39 cellular contexts compared by ENCODE assay signal in genomic region chr14:81319314-81319713, GRCh38.
"Had no signal": no experiment of that assay in that cellular context is flagged by ENCODE, and none has a peak within 500 bp of the region (broad histone marks: within the 10 kb centered on the region; RNA-seq: fewer than 3 reads in every experiment).

No MANE protein-coding gene starts in this region.

- H3K4me1 ChIP-seq: adrenal gland, breast epithelium had no signal

- H3K9me3 Mint-ChIP-seq: activated B cell treated with CpG ODN at 0.5 μM for 24 hours; activated CD4-positive, alpha-beta memory T cell treated with anti-CD3 and anti-CD28 coated beads for 36 hours; activated CD4-positive, alpha-beta T cell treated with anti-CD3 and anti-CD28 coated beads, Interleukin-2, amount 10 ng/mL, durations not matched to agents 24 days and 14 days; activated CD8-positive, alpha-beta T cell treated with anti-CD3 and anti-CD28 coated beads for 36 hours; activated naive CD4-positive, alpha-beta T cell treated with anti-CD3 and anti-CD28 coated beads for 36 hours; activated naive CD4-positive, alpha-beta T cell treated with anti-CD3 and anti-CD28 coated beads, Interleukin-2, amount 50 U/mL, for 72 hours; activated naive CD8-positive, alpha-beta T cell treated with anti-CD3 and anti-CD28 coated beads for 36 hours; activated T-cell treated with anti-CD3 and anti-CD28 coated beads, Interleukin-2, amount 50 U/mL, for 4 hours; activated T-cell treated with anti-CD3 and anti-CD28 coated beads, Interleukin-2, amount 50 U/mL, for 72 hours; activated T-helper 1 cell treated with anti-CD3 and anti-CD28 coated beads, Interleukin-12 subunit alpha, Interleukin-12 subunit beta, Interleukin-2, Interleukin-4 antibody, amounts not matched to agents 30 ng/mL and 10 ng/mL and 1 ng/mL, durations not matched to agents 14 hours and 24 hours and 36 hours; central memory CD8-positive, alpha-beta T cell; T-helper 1 cell treated with Interleukin-12 subunit alpha and Interleukin-12 subunit beta and Interleukin-4 antibody, amounts not matched to agents 30 μg/mL and 1 μg/mL, for 36 hours; T-helper 2 cell treated with Interferon-gamma antibody and Interleukin-4, amounts not matched to agents 5 μg/mL and 100 μg/mL, for 36 hours had no signal

- ATAC-seq: activated CD8-positive, alpha-beta T cell treated with anti-CD3 and anti-CD28 coated beads for 36 hours; activated naive CD4-positive, alpha-beta T cell treated with anti-CD3 and anti-CD28 coated beads, Interleukin-2, amount 50 U/mL, for 72 hours; activated T-cell treated with anti-CD3 and anti-CD28 coated beads, Interleukin-2, amount 50 U/mL, for 4 hours; activated T-cell treated with anti-CD3 and anti-CD28 coated beads, Interleukin-2, amount 50 U/mL, for 72 hours; activated T-helper 17 cell treated with anti-CD3 and anti-CD28 coated beads, Interleukin-2, amount 50 U/mL, for 72 hours; body of pancreas had no signal

- H3K4me3 ChIP-seq: adrenal gland, body of pancreas, breast epithelium had no signal

- H3K27me3 ChIP-seq: adrenal gland, body of pancreas, brain microvascular endothelial cell, breast epithelium had no signal

- H3K36me3 Mint-ChIP-seq: activated CD4-positive, alpha-beta memory T cell treated with anti-CD3 and anti-CD28 coated beads for 36 hours; activated naive CD4-positive, alpha-beta T cell treated with anti-CD3 and anti-CD28 coated beads, Interleukin-2, amount 50 U/mL, for 72 hours; activated naive CD8-positive, alpha-beta T cell treated with anti-CD3 and anti-CD28 coated beads for 36 hours had no signal

- H3K4me3 Mint-ChIP-seq: activated B cell treated with CpG ODN at 0.5 μM for 24 hours; activated CD4-positive, alpha-beta memory T cell treated with anti-CD3 and anti-CD28 coated beads for 36 hours; activated CD4-positive, alpha-beta T cell treated with anti-CD3 and anti-CD28 coated beads, Interleukin-2, amount 10 ng/mL, durations not matched to agents 24 days and 14 days; activated CD8-positive, alpha-beta T cell treated with anti-CD3 and anti-CD28 coated beads for 36 hours; activated naive CD4-positive, alpha-beta T cell treated with anti-CD3 and anti-CD28 coated beads for 36 hours; activated naive CD8-positive, alpha-beta T cell treated with anti-CD3 and anti-CD28 coated beads for 36 hours; activated T-cell treated with anti-CD3 and anti-CD28 coated beads, Interleukin-2, amount 50 U/mL, for 4 hours; activated T-cell treated with anti-CD3 and anti-CD28 coated beads, Interleukin-2, amount 50 U/mL, for 72 hours; activated T-helper 1 cell treated with anti-CD3 and anti-CD28 coated beads, Interleukin-12 subunit alpha, Interleukin-12 subunit beta, Interleukin-2, Interleukin-4 antibody, amounts not matched to agents 30 ng/mL and 10 ng/mL and 1 ng/mL, durations not matched to agents 14 hours and 24 hours and 36 hours; activated T-helper 17 cell treated with anti-CD3 and anti-CD28 coated beads, Interleukin-2, amount 50 U/mL, for 72 hours; central memory CD8-positive, alpha-beta T cell; T-helper 1 cell treated with Interleukin-12 subunit alpha and Interleukin-12 subunit beta and Interleukin-4 antibody, amounts not matched to agents 30 μg/mL and 1 μg/mL, for 36 hours; T-helper 2 cell treated with Interferon-gamma antibody and Interleukin-4, amounts not matched to agents 5 μg/mL and 100 μg/mL, for 36 hours had no signal

- H3K27ac ChIP-seq: adrenal gland, body of pancreas, brain microvascular endothelial cell, breast epithelium, VCaP had no signal

- H3K9me3 ChIP-seq: adrenal gland, body of pancreas, breast epithelium had no signal

- H3K36me3 ChIP-seq: adrenal gland, brain microvascular endothelial cell, breast epithelium had no signal

- H3K27ac Mint-ChIP-seq: activated B cell treated with CpG ODN at 0.5 μM for 24 hours; activated CD4-positive, alpha-beta memory T cell treated with anti-CD3 and anti-CD28 coated beads for 36 hours; activated CD4-positive, alpha-beta T cell treated with anti-CD3 and anti-CD28 coated beads, Interleukin-2, amount 10 ng/mL, durations not matched to agents 24 days and 14 days; activated CD8-positive, alpha-beta T cell treated with anti-CD3 and anti-CD28 coated beads for 36 hours; activated naive CD4-positive, alpha-beta T cell treated with anti-CD3 and anti-CD28 coated beads for 36 hours; activated naive CD4-positive, alpha-beta T cell treated with anti-CD3 and anti-CD28 coated beads, Interleukin-2, amount 50 U/mL, for 72 hours; activated naive CD8-positive, alpha-beta T cell treated with anti-CD3 and anti-CD28 coated beads for 36 hours; activated T-cell treated with anti-CD3 and anti-CD28 coated beads, Interleukin-2, amount 50 U/mL, for 72 hours; activated T-helper 1 cell treated with anti-CD3 and anti-CD28 coated beads, Interleukin-12 subunit alpha, Interleukin-12 subunit beta, Interleukin-2, Interleukin-4 antibody, amounts not matched to agents 30 ng/mL and 10 ng/mL and 1 ng/mL, durations not matched to agents 14 hours and 24 hours and 36 hours; activated T-helper 17 cell treated with anti-CD3 and anti-CD28 coated beads, Interleukin-2, amount 50 U/mL, for 72 hours; T-helper 1 cell treated with Interleukin-12 subunit alpha and Interleukin-12 subunit beta and Interleukin-4 antibody, amounts not matched to agents 30 μg/mL and 1 μg/mL, for 36 hours; T-helper 2 cell treated with Interferon-gamma antibody and Interleukin-4, amounts not matched to agents 5 μg/mL and 100 μg/mL, for 36 hours had no signal

- H3K4me1 Mint-ChIP-seq: activated B cell treated with CpG ODN at 0.5 μM for 24 hours; activated CD4-positive, alpha-beta T cell treated with anti-CD3 and anti-CD28 coated beads, Interleukin-2, amount 10 ng/mL, durations not matched to agents 24 days and 14 days; activated naive CD8-positive, alpha-beta T cell treated with anti-CD3 and anti-CD28 coated beads for 36 hours; activated T-helper 17 cell treated with anti-CD3 and anti-CD28 coated beads, Interleukin-2, amount 50 U/mL, for 72 hours; central memory CD8-positive, alpha-beta T cell had no signal

- DNase-seq: activated B cell treated with CpG ODN at 0.5 μM for 24 hours; activated CD4-positive, alpha-beta memory T cell treated with anti-CD3 and anti-CD28 coated beads for 36 hours; activated CD4-positive, alpha-beta T cell treated with anti-CD3 and anti-CD28 coated beads for 4 hours; activated CD4-positive, alpha-beta T cell treated with anti-CD3 and anti-CD28 coated beads, Interleukin-2, amount 10 ng/mL, durations not matched to agents 24 days and 14 days; activated CD4-positive, alpha-beta T cell treated with anti-CD3 and anti-CD28 coated beads, Interleukin-2, amount 50 U/mL, for 1 hour; activated CD4-positive, alpha-beta T cell treated with anti-CD3 and anti-CD28 coated beads, Interleukin-2, amount 50 U/mL, for 4 hours; activated CD4-positive, CD25-positive, alpha-beta regulatory T cell treated with anti-CD3 and anti-CD28 coated beads, Interleukin-2, amount 50 U/mL, for 72 hours; activated CD8-positive, alpha-beta memory T cell treated with anti-CD3 and anti-CD28 coated beads, Interleukin-2, amount 50 U/mL, for 4 hours; activated CD8-positive, alpha-beta T cell treated with anti-CD3 and anti-CD28 coated beads for 36 hours; activated effector memory CD4-positive, alpha-beta T cell treated with anti-CD3 and anti-CD28 coated beads, Interleukin-2, amount 50 U/mL, for 16 hours; activated gamma-delta T cell treated with Interleukin-2 at 50 U/mL for 16 hours; activated naive CD4-positive, alpha-beta T cell; activated naive CD4-positive, alpha-beta T cell treated with anti-CD3 and anti-CD28 coated beads for 36 hours; activated naive CD4-positive, alpha-beta T cell treated with anti-CD3 and anti-CD28 coated beads, Interleukin-2, amount 50 U/mL, for 16 hours; activated naive CD8-positive, alpha-beta T cell treated with anti-CD3 and anti-CD28 coated beads for 36 hours; activated T-cell treated with anti-CD3 and anti-CD28 coated beads for 4 hours; activated T-cell treated with anti-CD3 and anti-CD28 coated beads, Interleukin-2, amount 50 U/mL, for 1 hour; activated T-cell treated with anti-CD3 and anti-CD28 coated beads, Interleukin-2, amount 50 U/mL, for 4 hours; activated T-cell treated with anti-CD3 and anti-CD28 coated beads, Interleukin-2, amount 50 U/mL, for 72 hours; adrenal gland; amniotic stem cell; aorta; body of pancreas; brain microvascular endothelial cell; caudate nucleus; cerebellar nuclear complex; T-helper 1 cell; T-helper 2 cell; T-helper 9 cell had no signal

- H3K27me3 Mint-ChIP-seq: activated CD4-positive, alpha-beta T cell treated with anti-CD3 and anti-CD28 coated beads, Interleukin-2, amount 10 ng/mL, durations not matched to agents 24 days and 14 days; activated CD8-positive, alpha-beta T cell treated with anti-CD3 and anti-CD28 coated beads for 36 hours; activated naive CD8-positive, alpha-beta T cell treated with anti-CD3 and anti-CD28 coated beads for 36 hours had no signal

- FAIRE-seq: astrocyte, TTC549 had no signal
